Comparison of ENCODE assay signal across 8 cellular contexts in the genomic region with DNA sequence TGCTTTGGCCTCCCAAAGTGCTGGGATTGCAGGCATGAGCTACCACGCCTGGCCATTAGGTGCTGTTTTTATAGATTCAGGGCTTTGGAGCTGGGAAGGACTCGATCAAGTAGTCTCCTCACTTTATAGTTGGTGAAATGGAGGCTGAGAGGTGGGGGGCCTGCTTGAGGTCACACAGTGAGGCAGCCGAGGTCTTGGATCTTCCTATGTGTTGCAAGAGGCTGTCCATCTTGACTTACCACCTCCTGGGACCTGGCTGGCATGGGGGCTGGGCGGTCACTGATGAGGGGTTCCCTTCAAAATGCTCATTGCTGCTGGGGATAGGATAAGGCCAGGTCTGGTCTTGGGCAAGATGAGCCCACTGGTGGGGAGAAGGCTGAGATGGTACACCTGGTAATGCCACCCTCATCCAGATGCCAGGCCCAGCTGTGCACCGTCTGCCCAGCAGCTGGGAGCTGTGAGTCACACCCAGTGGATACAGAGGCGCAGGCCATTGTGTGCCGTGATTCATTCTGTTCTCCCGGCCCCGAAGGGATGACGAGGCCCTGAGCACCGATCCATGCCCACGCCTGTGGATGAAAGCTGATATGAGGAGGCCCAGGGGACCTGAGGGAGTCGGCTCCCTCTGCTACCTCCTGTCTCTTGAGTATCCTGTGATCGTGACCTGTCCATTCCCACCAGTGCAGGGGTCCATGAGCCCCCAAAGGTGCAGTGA. TPM values are rescaled to one million over a fixed set of nuclear protein-coding genes. Genes with fewer than 3 reads are reported as not detected.
DNase-seq lines count a peak whose midpoint lies in the region; ATAC-seq and FAIRE-seq lines count a peak whose summit lies in the region.

No MANE protein-coding gene starts in this region.

- no peaks in the 10 kb centered on the region for H3K36me3 Mint-ChIP-seq in natural killer cell treated with Interleukin-12 subunit alpha and Interleukin-12 subunit beta and Interleukin-15 and Interleukin-18, amount 100 ng/mL, for 72 hours

- no peak overlapping the region for H3K27ac Mint-ChIP-seq in natural killer cell treated with Interleukin-12 subunit alpha and Interleukin-12 subunit beta and Interleukin-15 and Interleukin-18, amount 100 ng/mL, for 72 hours

- H3K4me3 Mint-ChIP-seq in natural killer cell treated with Interleukin-12 subunit alpha and Interleukin-12 subunit beta and Interleukin-15 and Interleukin-18, amount 100 ng/mL, for 72 hours, result no peak overlapping the region

- peak; percentile 99 for DNase-seq in GM23248
- DNase-seq in amniotic epithelial cell (ENCODE audit: low read depth), result peak; percentile 92
- peak; percentile 97 for DNase-seq in hepatic stellate cell (ENCODE audit: low spot score)
- DNase-seq in natural killer cell treated with Interleukin-12 subunit alpha and Interleukin-12 subunit beta and Interleukin-15 and Interleukin-18, amount 100 ng/mL, for 72 hours (ENCODE audit: low spot score), result no peak
- DNase-seq in T-helper 1 cell, result no peak
- DNase-seq in GM19239 (ENCODE audit: insufficient read length, low spot score), result no peak

- no peak for FAIRE-seq in GM19239 (lab: Jason Lieb, UNC)

- ATAC-seq in natural killer cell treated with Interleukin-12 subunit alpha and Interleukin-12 subunit beta and Interleukin-15 and Interleukin-18, amount 100 ng/mL, for 72 hours, result no peak
- no peak for ATAC-seq in GM21786 (IDR thresholded peaks at IDR 0.05; ENCODE audit: unreplicated experiment)

- H3K36me3 ChIP-seq in GM23248 (ENCODE audit: low read depth), result no peaks in the 10 kb centered on the region

- WGBS in GM23248 (ENCODE audit: low coverage in 1 of 2, low lambda C conversion rate in 2 of 2, missing lambda C conversion rate in 2 of 2), 2 experiments, result 11 to 14% methylated on average over 14 of the region's 14 CpGs

- no peaks in the 10 kb centered on the region for H3K27me3 Mint-ChIP-seq in natural killer cell treated with Interleukin-12 subunit alpha and Interleukin-12 subunit beta and Interleukin-15 and Interleukin-18, amount 100 ng/mL, for 72 hours

- H3K9ac ChIP-seq in GM23248, result peak overlapping the region; percentile 74

- H3K9me3 ChIP-seq in GM23248 (ENCODE audit: low read depth), result no peaks in the 10 kb centered on the region

- H3K79me2 ChIP-seq in GM23248 (ENCODE audit: insufficient read depth), result peaks cover 100% of the 10 kb centered on the region

- no peak overlapping the region for H2AFZ ChIP-seq in GM23248

- H3K4me3 ChIP-seq in GM23248 (peak overlapping the region; percentile 65), skin epidermis (peak overlapping the region in 2 of 7 experiments; percentile 7 to 9)

- H3K9me2 ChIP-seq in GM23248 (ENCODE audit: insufficient read depth), result no peaks in the 10 kb centered on the region

- H3K4me2 ChIP-seq in GM23248 (ENCODE audit: unreplicated experiment), result peak overlapping the region; percentile 97

- H4K20me1 ChIP-seq in GM23248 (ENCODE audit: insufficient read depth), result no peaks in the 10 kb centered on the region

- H3F3A ChIP-seq in GM23248 (ENCODE audit: insufficient read depth), result peaks cover 39% of the 10 kb centered on the region

- H3K27me3 ChIP-seq in GM23248 (replicated peaks; ENCODE audit: insufficient read depth), result no peaks in the 10 kb centered on the region

- H3K9me3 Mint-ChIP-seq in natural killer cell treated with Interleukin-12 subunit alpha and Interleukin-12 subunit beta and Interleukin-15 and Interleukin-18, amount 100 ng/mL, for 72 hours, result no peaks in the 10 kb centered on the region

- in situ Hi-C loops in GM23248 (cut with MboI), result no loop called here

- H3K4me1 ChIP-seq in GM23248 (ENCODE audit: insufficient read depth), result peaks cover 67% of the 10 kb centered on the region

- H3K27ac ChIP-seq in GM23248 (peak overlapping the region; percentile 90), skin epidermis (peak overlapping the region in 20 of 21 experiments; percentile 30 to 91 (median 82))

- peaks cover 0 to 2% of the 10 kb centered on the region in 2 donors for H3K4me1 Mint-ChIP-seq in natural killer cell treated with Interleukin-12 subunit alpha and Interleukin-12 subunit beta and Interleukin-15 and Interleukin-18, amount 100 ng/mL, for 72 hours (ENCODE audit: low read depth in 2 of 2)

RNA-seq across cellular contexts. Expression of a gene that starts 10.5 kb away (rescaled TPM):
- 129 and 159 TPM in 2 replicates for total RNA-seq in GM23248 (2014; rRNA removed; shearing (Covaris generic))
- 39.1 and 41.3 TPM in 2 replicates for polyA plus RNA-seq in GM23248 (2016; fragmentation: Nextera tagmentation; extraction: Ambion mirVana)
- total RNA-seq in natural killer cell treated with Interleukin-12 subunit alpha and Interleukin-12 subunit beta and Interleukin-15 and Interleukin-18, amount 100 ng/mL, for 72 hours, result 1 to 10 TPM; 4.0 to 7.8 TPM

RNA-seq across cellular contexts. Expression of a gene that starts 47.9 kb away (rescaled TPM):
- 1,694 and 1,749 TPM in 2 replicates for total RNA-seq in GM23248 (2014; rRNA removed; shearing (Covaris generic))
- polyA plus RNA-seq in GM23248 (2016; fragmentation: Nextera tagmentation; extraction: Ambion mirVana), result 1,343 and 1,380 TPM in 2 replicates
- total RNA-seq in natural killer cell treated with Interleukin-12 subunit alpha and Interleukin-12 subunit beta and Interleukin-15 and Interleukin-18, amount 100 ng/mL, for 72 hours, result 1,000 to 10,000 TPM; 1,429 to 1,580 TPM

Comparison
In these comparisons a context has a peak if more than half of its experiments do, and no peak if none do; other contexts are left out.
1. DNase-seq: peak in GM23248 (single experiment), amniotic epithelial cell (single experiment) and hepatic stellate cell (single experiment); none in natural killer cell treated with Interleukin-12 subunit alpha and Interleukin-12 subunit beta and Interleukin-15 and Interleukin-18, amount 100 ng/mL, for 72 hours (single experiment), T-helper 1 cell (0 of 5) and GM19239 (single experiment).
2. RNA of a gene that starts 10.5 kb away (total RNA-seq): 129 to 159 TPM in GM23248; 4.0 to 7.8 TPM in natural killer cell treated with Interleukin-12 subunit alpha and Interleukin-12 subunit beta and Interleukin-15 and Interleukin-18, amount 100 ng/mL, for 72 hours; every median in the first group is over 10 times any median in the second.